ENCODE assay signal across 26 cellular contexts in genomic region chr11:94315664-94316063, GRCh38. TPM values are rescaled to one million over a fixed set of nuclear protein-coding genes. Genes with fewer than 3 reads are reported as not detected.
DNase-seq lines count a peak whose midpoint lies in the region; ATAC-seq, FAIRE-seq and TF ChIP-seq lines count a peak whose summit lies in the region.
"Had no signal": no experiment of that assay in that cellular context is flagged by ENCODE, and none has a peak within 500 bp of the region (broad histone marks: within the 10 kb centered on the region; RNA-seq: fewer than 3 reads in every experiment).

No MANE protein-coding gene starts in this region.

- peak; percentile 41 for DNase-seq in BJ (ENCODE audit: low read depth)
- DNase-seq in HFF-Myc (ENCODE audit: extremely low read depth, low read depth), result peak; percentile 66
- peak; percentile 23 for DNase-seq in bronchial epithelial cell (ENCODE audit: low read depth)
- peak; percentile 35 for DNase-seq in kidney tubule cell (ENCODE audit: low spot score)
- DNase-seq in activated CD8-positive, alpha-beta T cell treated with anti-CD3 and anti-CD28 coated beads, Interleukin-2, amount 10 ng/mL, durations not matched to agents 7 days and 5 days, result no peak
- DNase-seq in ACHN, result no peak
- no peak for DNase-seq in activated CD4-positive, alpha-beta T cell treated with anti-CD3 and anti-CD28 coated beads, Interleukin-2, amount 50 U/mL, for 4 hours
- DNase-seq in retina, result no peak
- DNase-seq: activated CD4-positive, alpha-beta memory T cell treated with anti-CD3 and anti-CD28 coated beads, Interleukin-2, amount 10 ng/mL, durations not matched to agents 7 days and 5 days; activated T-cell treated with anti-CD3 and anti-CD28 coated beads, Interleukin-2, amount 50 U/mL, for 72 hours; body of pancreas; CD8-positive, alpha-beta memory T cell; erythroblast; H9; hypothalamus; kidney glomerular epithelial cell; NCI-H1930; occipital lobe; RPMI8226; stimulated activated CD4-positive, alpha-beta T cell treated with anti-CD3 and anti-CD28 coated beads, Interleukin-2, amount 100 ng/mL, for 24 hours; upper lobe of right lung had no signal

- no peak for TF ChIP-seq CTCF in BJ (IDR thresholded peaks at IDR 0.05; ENCODE audit: insufficient read depth, low read depth, low read length)
- TF ChIP-seq CTCF in HFF-Myc (IDR thresholded peaks at IDR 0.05; ENCODE audit: low read depth, low read length, missing control alignments), result no peak
- no peak for TF ChIP-seq CTCF in bronchial epithelial cell (IDR thresholded peaks at IDR 0.05; ENCODE audit: insufficient read depth, low read length, severe bottlenecking)

- H3K36me3 ChIP-seq in BJ (ENCODE audit: control insufficient read depth, insufficient read depth, low read length), result no peaks in the 10 kb centered on the region
- no peaks in the 10 kb centered on the region for H3K36me3 ChIP-seq in bronchial epithelial cell (ENCODE audit: control insufficient read depth, insufficient read depth, low read length)
- H3K36me3 ChIP-seq: upper lobe of right lung had no signal

- H3K4me3 Mint-ChIP-seq in activated CD8-positive, alpha-beta T cell treated with anti-CD3 and anti-CD28 coated beads, Interleukin-2, amount 10 ng/mL, durations not matched to agents 7 days and 5 days, result no peak overlapping the region
- H3K4me3 Mint-ChIP-seq: activated CD4-positive, alpha-beta memory T cell treated with anti-CD3 and anti-CD28 coated beads, Interleukin-2, amount 10 ng/mL, durations not matched to agents 7 days and 5 days; activated naive CD4-positive, alpha-beta T cell treated with anti-CD3 and anti-CD28 coated beads, Interleukin-2, amount 50 U/mL, for 24 hours; activated T-cell treated with anti-CD3 and anti-CD28 coated beads, Interleukin-2, amount 50 U/mL, for 72 hours; CD8-positive, alpha-beta memory T cell; H9; IgD-negative memory B cell had no signal

- H3K4me3 ChIP-seq in BJ (ENCODE audit: low read depth, low read length), result no peak overlapping the region
- H3K4me3 ChIP-seq in HFF-Myc (replicated peaks; ENCODE audit: low read depth, low read length), result no peak overlapping the region
- H3K4me3 ChIP-seq in bronchial epithelial cell (ENCODE audit: low read depth, low read length), result no peak overlapping the region
- H3K4me3 ChIP-seq: body of pancreas, upper lobe of right lung had no signal

- no peaks in the 10 kb centered on the region for H3K4me1 Mint-ChIP-seq in activated CD8-positive, alpha-beta T cell treated with anti-CD3 and anti-CD28 coated beads, Interleukin-2, amount 10 ng/mL, durations not matched to agents 7 days and 5 days (ENCODE audit: low read depth)
- H3K4me1 Mint-ChIP-seq: activated CD4-positive, alpha-beta memory T cell treated with anti-CD3 and anti-CD28 coated beads, Interleukin-2, amount 10 ng/mL, durations not matched to agents 7 days and 5 days; activated naive CD4-positive, alpha-beta T cell treated with anti-CD3 and anti-CD28 coated beads, Interleukin-2, amount 50 U/mL, for 24 hours; CD8-positive, alpha-beta memory T cell; H9; IgD-negative memory B cell had no signal

- in situ Hi-C loops in ACHN (cut with HindIII; ENCODE audit: low pct_ligation_motif_present, low pct_unique_long_range_greater_than_20kb, low sequenced_read_pairs), result no loop called here

- no peaks in the 10 kb centered on the region for H3K36me3 Mint-ChIP-seq in activated CD8-positive, alpha-beta T cell treated with anti-CD3 and anti-CD28 coated beads, Interleukin-2, amount 10 ng/mL, durations not matched to agents 7 days and 5 days (ENCODE audit: low read depth)
- H3K36me3 Mint-ChIP-seq: activated naive CD4-positive, alpha-beta T cell treated with anti-CD3 and anti-CD28 coated beads, Interleukin-2, amount 50 U/mL, for 24 hours; CD8-positive, alpha-beta memory T cell had no signal

- POLR2A ChIA-PET in BJ (lab: Charles Lee), result interaction anchor here (0.7 kb wide), 1 partner anchor 916 kb away, joined by 3 read pairs; the partner anchor contains the start of gene SESN3
- POLR2A ChIA-PET in activated CD8-positive, alpha-beta T cell treated with anti-CD3 and anti-CD28 coated beads, Interleukin-2, amount 10 ng/mL, durations not matched to agents 7 days and 5 days (lab: Charles Lee), result no interaction called here

- H3K9me3 Mint-ChIP-seq in activated CD8-positive, alpha-beta T cell treated with anti-CD3 and anti-CD28 coated beads, Interleukin-2, amount 10 ng/mL, durations not matched to agents 7 days and 5 days (ENCODE audit: insufficient read depth), result no peaks in the 10 kb centered on the region
- H3K9me3 Mint-ChIP-seq: activated CD4-positive, alpha-beta memory T cell treated with anti-CD3 and anti-CD28 coated beads, Interleukin-2, amount 10 ng/mL, durations not matched to agents 7 days and 5 days; activated naive CD4-positive, alpha-beta T cell treated with anti-CD3 and anti-CD28 coated beads, Interleukin-2, amount 50 U/mL, for 24 hours; activated T-cell treated with anti-CD3 and anti-CD28 coated beads, Interleukin-2, amount 50 U/mL, for 72 hours; H9 had no signal

- H3K27ac Mint-ChIP-seq in activated CD8-positive, alpha-beta T cell treated with anti-CD3 and anti-CD28 coated beads, Interleukin-2, amount 10 ng/mL, durations not matched to agents 7 days and 5 days, result no peak overlapping the region
- H3K27ac Mint-ChIP-seq: activated CD4-positive, alpha-beta memory T cell treated with anti-CD3 and anti-CD28 coated beads, Interleukin-2, amount 10 ng/mL, durations not matched to agents 7 days and 5 days; activated naive CD4-positive, alpha-beta T cell treated with anti-CD3 and anti-CD28 coated beads, Interleukin-2, amount 50 U/mL, for 24 hours; activated T-cell treated with anti-CD3 and anti-CD28 coated beads, Interleukin-2, amount 50 U/mL, for 72 hours; CD8-positive, alpha-beta memory T cell; H9; IgD-negative memory B cell had no signal

- ATAC-seq in activated CD8-positive, alpha-beta T cell treated with anti-CD3 and anti-CD28 coated beads, Interleukin-2, amount 10 ng/mL, durations not matched to agents 7 days and 5 days, result no peak
- ATAC-seq: activated T-cell treated with anti-CD3 and anti-CD28 coated beads, Interleukin-2, amount 50 U/mL, for 72 hours; body of pancreas; upper lobe of right lung had no signal

- H3K27me3 ChIP-seq in BJ (ENCODE audit: control insufficient read depth, insufficient read depth, low read length) (0 out of 2 replicates have a peak, but pooled peaks cover 2% of the 10 kb centered on the region), bronchial epithelial cell (ENCODE audit: control insufficient read depth, insufficient read depth, low read length) (no peaks in the 10 kb centered on the region)
- H3K27me3 ChIP-seq: body of pancreas, upper lobe of right lung had no signal

- CTCF ChIA-PET in BJ (lab: Yijun Ruan, JAX), result interaction anchor here (0.6 to 0.7 kb wide), 2 partner anchors 11 to 101 kb away, joined by 3 to 4 read pairs; partner anchors contain the start of gene IZUMO1R
- CTCF ChIA-PET in activated CD8-positive, alpha-beta T cell treated with anti-CD3 and anti-CD28 coated beads, Interleukin-2, amount 10 ng/mL, durations not matched to agents 7 days and 5 days (lab: Charles Lee), result no interaction called here

- H3K27me3 Mint-ChIP-seq in activated CD8-positive, alpha-beta T cell treated with anti-CD3 and anti-CD28 coated beads, Interleukin-2, amount 10 ng/mL, durations not matched to agents 7 days and 5 days (ENCODE audit: low read depth), result peaks cover 9% of the 10 kb centered on the region

- FAIRE-seq in bronchial epithelial cell (lab: Jason Lieb, UNC), result no peak
- FAIRE-seq: GM19239 had no signal

RNA-seq across cellular contexts. Expression of gene IZUMO1R, which starts 11.3 kb away (rescaled TPM):
- not detected in 2 replicates for polyA plus RNA-seq in BJ (2011; rRNA removed)
- 0.31 TPM in 1 of 2 replicates, not detected in the other for polyA minus RNA-seq in BJ (2011; rRNA and poly(A)+ RNA removed)
- total RNA-seq in bronchial epithelial cell, result not detected in 2 replicates
- total RNA-seq in activated CD8-positive, alpha-beta T cell treated with anti-CD3 and anti-CD28 coated beads, Interleukin-2, amount 10 ng/mL, durations not matched to agents 7 days and 5 days, result not detected
- total RNA-seq: activated CD4-positive, alpha-beta memory T cell treated with anti-CD3 and anti-CD28 coated beads, Interleukin-2, amount 10 ng/mL, durations not matched to agents 7 days and 5 days; activated T-cell treated with anti-CD3 and anti-CD28 coated beads, Interleukin-2, amount 50 U/mL, for 72 hours; body of pancreas; CD8-positive, alpha-beta memory T cell; H9; NCI-H460; occipital lobe; T-helper 1 cell treated with Interleukin-12 subunit alpha and Interleukin-12 subunit beta and Interleukin-4 antibody, amounts not matched to agents 30 ng/mL and 1 ng/mL, for 36 hours; upper lobe of right lung had no signal
- polyA plus RNA-seq: CD8-positive, alpha-beta memory T cell; IgD-negative memory B cell had no signal

Comparison
In these comparisons a context has a peak if more than half of its experiments do, and no peak if none do; other contexts are left out.
1. DNase-seq: peak in BJ (single experiment), HFF-Myc (single experiment), bronchial epithelial cell (single experiment) and kidney tubule cell (single experiment); none in activated CD8-positive, alpha-beta T cell treated with anti-CD3 and anti-CD28 coated beads, Interleukin-2, amount 10 ng/mL, durations not matched to agents 7 days and 5 days (single experiment), ACHN (single experiment), activated CD4-positive, alpha-beta T cell treated with anti-CD3 and anti-CD28 coated beads, Interleukin-2, amount 50 U/mL, for 4 hours (0 of 2) and retina (single experiment).